Comparison of ENCODE assay signal across 22 cellular contexts in the genomic region with DNA sequence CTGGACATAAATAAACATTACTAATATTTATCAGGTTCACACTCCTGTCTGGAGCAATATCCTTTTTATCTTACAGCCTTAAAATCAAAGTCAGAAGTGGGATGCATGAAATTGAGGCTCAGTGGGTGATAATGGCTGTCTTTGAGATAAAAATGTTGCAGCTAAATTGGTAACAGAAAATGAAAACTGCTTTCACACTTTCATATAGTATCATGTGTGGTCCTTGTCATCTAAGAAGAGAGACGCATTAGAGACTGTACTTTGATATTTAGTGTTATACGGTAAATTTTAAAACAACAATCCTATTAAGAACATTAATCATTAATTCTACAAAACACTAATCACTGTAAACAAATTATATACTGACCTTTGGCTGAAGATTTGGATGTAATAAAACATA.
DNase-seq lines count a peak whose midpoint lies in the region; ATAC-seq, FAIRE-seq and TF ChIP-seq lines count a peak whose summit lies in the region.
"Had no signal": no experiment of that assay in that cellular context is flagged by ENCODE, and none has a peak within 500 bp of the region (broad histone marks: within the 10 kb centered on the region; RNA-seq: fewer than 3 reads in every experiment).

No MANE protein-coding gene starts in this region.

- TF ChIP-seq CTCF in D721Med (IDR thresholded peaks at IDR 0.05; ENCODE audit: insufficient read depth, missing control alignments) (no peak), KMS-11 (conservative IDR thresholded peaks at IDR 0.05; ENCODE audit: low read depth, low read length) (no peak), GM12878 (IDR thresholded peaks at IDR 0.05 in 2 of 3, conservative IDR thresholded peaks at IDR 0.05 in 1 of 3; ENCODE audit: control insufficient read depth in 2 of 3, extremely low read depth in 1 of 3, insufficient read depth in 1 of 3, low read depth in 3 of 3, low read length in 3 of 3) (no peak)

- H4K20me1 ChIP-seq in KMS-11 (ENCODE audit: insufficient read depth) (no peaks in the 10 kb centered on the region), GM12878 (ENCODE audit: control insufficient read depth, insufficient read depth) (no peaks in the 10 kb centered on the region)
- H4K20me1 ChIP-seq: BLaER1 treated with 17β-estradiol and CSF1 and Interleukin-3, amounts not matched to agents 10 nM and 100 nM had no signal

- FAIRE-seq in D721Med (lab: Jason Lieb, UNC), result peak; percentile 51
- no peak for FAIRE-seq in GM12878 (lab: Jason Lieb, UNC)
- no peak for FAIRE-seq in GM19239 (lab: Jason Lieb, UNC)
- FAIRE-seq: A549, GM12892, H54 had no signal

- H3K4me2 ChIP-seq in KMS-11 (peak overlapping the region; percentile 30; the same call in 1 of the 2 replicates), GM12878 (ENCODE audit: control insufficient read depth, insufficient read depth) (no peak overlapping the region)
- H3K4me2 ChIP-seq: A549; BLaER1 treated with 17β-estradiol and CSF1 and Interleukin-3, amounts not matched to agents 10 nM and 100 nM had no signal

- no peak overlapping the region for H3K9ac ChIP-seq in KMS-11
- no peak overlapping the region for H3K9ac ChIP-seq in GM12878 (ENCODE audit: control insufficient read depth, insufficient read depth, low read length)
- H3K9ac ChIP-seq: BLaER1 treated with 17β-estradiol and CSF1 and Interleukin-3, amounts not matched to agents 10 nM and 100 nM had no signal

- H3K4me1 ChIP-seq in KMS-11 (ENCODE audit: low read depth, poor library complexity, severe bottlenecking), result peaks cover 13% of the 10 kb centered on the region
- H3K4me1 ChIP-seq in GM12878 (ENCODE audit: control insufficient read depth, insufficient read depth, low read length), result no peaks in the 10 kb centered on the region
- H3K4me1 ChIP-seq: A549; BLaER1 treated with 17β-estradiol and CSF1 and Interleukin-3, amounts not matched to agents 10 nM and 100 nM; HAP-1 had no signal

- H3K27ac ChIP-seq in KMS-11, result no peak overlapping the region
- H3K27ac ChIP-seq in GM12878 (ENCODE audit: control insufficient read depth, insufficient read depth), result no peak overlapping the region
- H3K27ac ChIP-seq: A549; BLaER1 treated with 17β-estradiol and CSF1 and Interleukin-3, amounts not matched to agents 10 nM and 100 nM had no signal

- TF ChIP-seq POLR2A in GM12878 (IDR thresholded peaks at IDR 0.05; ENCODE audit: low read depth, low read length), result no peak

- CTCF ChIA-PET in GM12878 (lab: Yijun Ruan, JAX), result interaction anchor here (1.3 kb wide), 1 partner anchor 16 kb away, joined by 3 read pairs; no protein-coding TSS in a partner anchor

- H3K79me2 ChIP-seq in KMS-11 (ENCODE audit: insufficient read depth, low read depth) (no peaks in the 10 kb centered on the region), GM12878 (ENCODE audit: control insufficient read depth, insufficient read depth, low read length) (no peaks in the 10 kb centered on the region)

- RAD21 ChIA-PET in GM12878 (lab: Charles Lee; ENCODE audit: unreplicated experiment), result interaction anchor here (1.2 kb wide), 1 partner anchor 10 kb away, joined by 3 read pairs; no protein-coding TSS in a partner anchor

- no peak for TF ChIP-seq RAD21 in GM12878 (IDR thresholded peaks at IDR 0.05; ENCODE audit: insufficient read depth, low read depth, low read length)

- no peak overlapping the region for H2AFZ ChIP-seq in KMS-11 (ENCODE audit: low read depth)
- H2AFZ ChIP-seq in GM12878 (ENCODE audit: control insufficient read depth, low read depth, low read length), result no peak overlapping the region

- H3K4me3 ChIP-seq in KMS-11 (IDR thresholded peaks at IDR 0.05; ENCODE audit: insufficient read depth, low read depth, low read length), result no peak overlapping the region
- no peak overlapping the region for H3K4me3 ChIP-seq in GM12878
- H3K4me3 ChIP-seq: A549; BLaER1 treated with 17β-estradiol and CSF1 and Interleukin-3, amounts not matched to agents 10 nM and 100 nM; HAP-1 had no signal

- DNase-seq in D721Med (ENCODE audit: insufficient read length, low spot score), result no peak
- no peak for DNase-seq in GM12878 (ENCODE audit: low read depth, low spot score)
- no peak for DNase-seq in activated effector memory CD4-positive, alpha-beta T cell treated with Interleukin-2 at 50 U/mL for 16 hours
- DNase-seq in GM19239 (ENCODE audit: insufficient read length, low spot score), result no peak
- DNase-seq: 8988T; ACHN; AML-193; BE2C; CD4-positive, alpha-beta T cell; CD8-positive, alpha-beta memory T cell; DMS53; DMS79 treated with DMSO at 0.1 percent for 48 hours; GF-D8; GOT3; HFFc6 had no signal

- SMC1A ChIA-PET in GM12878 (lab: Charles Lee; ENCODE audit: uncharacterized antibody, unreplicated experiment), result interaction anchor here (0.8 to 1.6 kb wide), 4 partner anchors 12 to 318 kb away, joined by 3 to 6 read pairs (median 3); no protein-coding TSS in a partner anchor

- H3K9me3 ChIP-seq in GM12878 (replicated peaks; ENCODE audit: control insufficient read depth, insufficient read depth, low read length), result no peaks in the 10 kb centered on the region
- H3K9me3 ChIP-seq: A549; BE2C; BLaER1 treated with 17β-estradiol and CSF1 and Interleukin-3, amounts not matched to agents 10 nM and 100 nM; HAP-1 had no signal

- POLR2A ChIA-PET in GM12878 (lab: Charles Lee), result no interaction called here

- ATAC-seq in GM12878 (peak; percentile 57), HG03280 (IDR thresholded peaks at IDR 0.05; ENCODE audit: unreplicated experiment) (no peak)
- ATAC-seq: A549 had no signal

- intact Hi-C loops in GM12878 (cut with micrococcal nuclease; ENCODE audit: unreplicated experiment), result no loop called here

- no peaks in the 10 kb centered on the region for H3K27me3 ChIP-seq in KMS-11 (ENCODE audit: insufficient read depth, low read depth)
- no peaks in the 10 kb centered on the region for H3K27me3 ChIP-seq in GM12878 (replicated peaks in 1 of 2; ENCODE audit: control insufficient read depth in 2 of 2, insufficient read depth in 2 of 2, low read length in 1 of 2)
- H3K27me3 ChIP-seq: BE2C; BLaER1 treated with 17β-estradiol and CSF1 and Interleukin-3, amounts not matched to agents 10 nM and 100 nM had no signal

- TF ChIP-seq EP300 in GM12878 (IDR thresholded peaks at IDR 0.05; ENCODE audit: borderline replicate concordance in 1 of 2, control insufficient read depth in 1 of 2, low read depth in 2 of 2, low read length in 2 of 2), result no peak

- no peaks in the 10 kb centered on the region for H3K36me3 ChIP-seq in KMS-11 (ENCODE audit: insufficient read depth)
- H3K36me3 ChIP-seq in GM12878 (ENCODE audit: control insufficient read depth in 2 of 2, insufficient read depth in 2 of 2, low read length in 1 of 2), result no peaks in the 10 kb centered on the region
- H3K36me3 ChIP-seq: BLaER1 treated with 17β-estradiol and CSF1 and Interleukin-3, amounts not matched to agents 10 nM and 100 nM; HAP-1 had no signal

- BruUV-seq in GM12878 (replicated peaks; lab: Mats Ljungman, UMichigan), result no TSS peak

- in situ Hi-C loops in GM12878 (cut with MboI), result no loop called here

- 98% methylated on average over 2 of the region's 2 CpGs for WGBS in GM12878 (ENCODE audit: insufficient coverage, insufficient replicate concordance, low lambda C conversion rate, missing lambda C conversion rate)

TF ChIP-seq in GM12878, 131 proteins besides CTCF, POLR2A, EP300 and RAD21:
- TF ChIP-seq, protein P1, sequence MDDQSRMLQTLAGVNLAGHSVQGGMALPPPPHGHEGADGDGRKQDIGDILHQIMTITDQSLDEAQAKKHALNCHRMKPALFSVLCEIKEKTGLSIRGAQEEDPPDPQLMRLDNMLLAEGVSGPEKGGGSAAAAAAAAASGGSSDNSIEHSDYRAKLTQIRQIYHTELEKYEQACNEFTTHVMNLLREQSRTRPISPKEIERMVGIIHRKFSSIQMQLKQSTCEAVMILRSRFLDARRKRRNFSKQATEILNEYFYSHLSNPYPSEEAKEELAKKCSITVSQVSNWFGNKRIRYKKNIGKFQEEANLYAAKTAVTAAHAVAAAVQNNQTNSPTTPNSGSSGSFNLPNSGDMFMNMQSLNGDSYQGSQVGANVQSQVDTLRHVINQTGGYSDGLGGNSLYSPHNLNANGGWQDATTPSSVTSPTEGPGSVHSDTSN (IDR thresholded peaks at IDR 0.05; ENCODE audit: insufficient replicate concordance, low read depth, low read length), result no peak
- TF ChIP-seq RBBP5 (conservative IDR thresholded peaks at IDR 0.05) (no peak), SMAD1 (IDR thresholded peaks at IDR 0.05; ENCODE audit: low read depth, partially characterized antibody) (no peak), HCFC1 (IDR thresholded peaks at IDR 0.05; ENCODE audit: low read length) (no peak), PAX5 (IDR thresholded peaks at IDR 0.05; ENCODE audit: borderline replicate concordance, low read depth, low read length) (no peak), RUNX3 (IDR thresholded peaks at IDR 0.05; ENCODE audit: low read length) (no peak), STAT1 (conservative IDR thresholded peaks at IDR 0.05) (no peak), ETV6 (conservative IDR thresholded peaks at IDR 0.05 in 1 of 2, IDR thresholded peaks at IDR 0.05 in 1 of 2; ENCODE audit: borderline replicate concordance in 1 of 2, low read depth in 1 of 2) (no peak), NBN (IDR thresholded peaks at IDR 0.05) (no peak), ZNF622 (IDR thresholded peaks at IDR 0.05) (no peak)
